15 cellular contexts compared by ENCODE assay signal in the genomic region with DNA sequence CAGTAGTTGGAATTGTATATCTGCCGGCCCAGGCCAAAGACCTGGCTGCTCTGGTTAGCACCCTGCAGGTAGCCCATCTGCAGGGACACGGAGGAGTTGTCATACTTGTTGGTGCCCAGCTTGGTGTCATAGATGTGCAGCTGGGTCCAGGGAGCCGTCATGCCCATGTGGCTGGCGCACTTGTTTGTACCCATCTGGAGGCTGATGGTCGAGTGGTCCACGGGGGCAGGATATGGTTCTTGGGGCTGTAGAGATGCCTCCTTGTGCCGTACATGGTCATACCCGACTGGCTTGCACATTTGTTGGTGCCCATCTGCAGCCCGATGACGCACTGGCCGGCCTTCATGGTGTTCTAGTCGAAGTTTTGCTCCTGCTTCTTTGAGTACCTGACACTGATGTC. TPM values are rescaled to one million over a fixed set of nuclear protein-coding genes. Genes with fewer than 3 reads are reported as not detected.
DNase-seq lines count a peak whose midpoint lies in the region; ATAC-seq and TF ChIP-seq lines count a peak whose summit lies in the region.
"Had no signal": no experiment of that assay in that cellular context is flagged by ENCODE, and none has a peak within 500 bp of the region (broad histone marks: within the 10 kb centered on the region; RNA-seq: fewer than 3 reads in every experiment).

No MANE protein-coding gene starts in this region.

- peak overlapping the region; percentile 46 for H4K91ac ChIP-seq in mesenchymal stem cell (ENCODE audit: low read length)

- peak overlapping the region in 9 of 11 experiments; percentile 47 to 73 (median 59); a peak in 18 of 22 replicates for H3K4me2 ChIP-seq in BLaER1 treated with 17β-estradiol and CSF1 and Interleukin-3, amounts not matched to agents 10 nM and 100 nM
- H3K4me2 ChIP-seq in mesenchymal stem cell (ENCODE audit: low read length, poor library complexity, severe bottlenecking), result no peak overlapping the region
- H3K4me2 ChIP-seq: A549, GM23338 had no signal

- H3K4me1 ChIP-seq in BLaER1 treated with 17β-estradiol and CSF1 and Interleukin-3, amounts not matched to agents 10 nM and 100 nM, result peaks cover 6 to 30% (median 18%) of the 10 kb centered on the region in 10 experiments
- H3K4me1 ChIP-seq in RWPE2 (ENCODE audit: insufficient read depth, poor library complexity, severe bottlenecking) (peaks cover 35% of the 10 kb centered on the region), mesenchymal stem cell (ENCODE audit: control insufficient read depth, insufficient read depth, low read depth, low read length) (peaks cover 5% of the 10 kb centered on the region), upper lobe of right lung (no peaks in the 10 kb centered on the region)
- H3K4me1 ChIP-seq: A549, BE2C had no signal

- H4K8ac ChIP-seq in mesenchymal stem cell (ENCODE audit: low read length), result no peak overlapping the region

- 0 out of 3 replicates have a peak, but pooled peaks have one; percentile 2 for ATAC-seq in RWPE2 (ENCODE audit: low read depth)
- ATAC-seq in upper lobe of right lung, result no peak
- ATAC-seq: A549, GM23338 had no signal

- no peak overlapping the region for H3K9ac ChIP-seq in BLaER1 treated with 17β-estradiol and CSF1 and Interleukin-3, amounts not matched to agents 10 nM and 100 nM
- no peak overlapping the region for H3K9ac ChIP-seq in mesenchymal stem cell (ENCODE audit: low read length)

- H3K9me3 ChIP-seq in BLaER1 treated with 17β-estradiol and CSF1 and Interleukin-3, amounts not matched to agents 10 nM and 100 nM (replicated peaks in 1 of 11), result no peaks in the 10 kb centered on the region
- H3K9me3 ChIP-seq in RWPE2 (ENCODE audit: severe bottlenecking), result no peaks in the 10 kb centered on the region
- no peaks in the 10 kb centered on the region for H3K9me3 ChIP-seq in mesenchymal stem cell (ENCODE audit: control insufficient read depth, low read length)
- no peaks in the 10 kb centered on the region for H3K9me3 ChIP-seq in upper lobe of right lung
- H3K9me3 ChIP-seq: A549, BE2C, Caco-2 had no signal

- no peaks in the 10 kb centered on the region for H3K36me3 ChIP-seq in BLaER1 treated with 17β-estradiol and CSF1 and Interleukin-3, amounts not matched to agents 10 nM and 100 nM
- H3K36me3 ChIP-seq in RWPE2 (ENCODE audit: low read depth) (peaks cover 88% of the 10 kb centered on the region), mesenchymal stem cell (ENCODE audit: control insufficient read depth in 1 of 2, insufficient read depth in 2 of 2, low read depth in 1 of 2, low read length in 2 of 2) (no peaks in the 10 kb centered on the region), upper lobe of right lung (no peaks in the 10 kb centered on the region)
- H3K36me3 ChIP-seq: BE2C had no signal

- no peak overlapping the region for H2AFZ ChIP-seq in mesenchymal stem cell (ENCODE audit: low read depth, low read length)
- H2AFZ ChIP-seq: GM23338 had no signal

- H2BK5ac ChIP-seq in mesenchymal stem cell (ENCODE audit: low read depth, low read length, poor library complexity, severe bottlenecking), result no peak overlapping the region

- H2BK12ac ChIP-seq in mesenchymal stem cell (ENCODE audit: low read length in 2 of 2), result no peak overlapping the region

- H3K4me3 ChIP-seq in BLaER1 treated with 17β-estradiol and CSF1 and Interleukin-3, amounts not matched to agents 10 nM and 100 nM, result no peak overlapping the region
- no peak overlapping the region for H3K4me3 ChIP-seq in RWPE2 (ENCODE audit: severe bottlenecking)
- no peak overlapping the region for H3K4me3 ChIP-seq in mesenchymal stem cell (ENCODE audit: insufficient read depth in 1 of 2, low read depth in 1 of 2, low read length in 2 of 2)
- no peak overlapping the region for H3K4me3 ChIP-seq in upper lobe of right lung
- H3K4me3 ChIP-seq: A549, GM23338 had no signal

- TF ChIP-seq CTCF in RWPE2 (IDR thresholded peaks at IDR 0.05; ENCODE audit: poor library complexity, severe bottlenecking), result no peak
- TF ChIP-seq CTCF in upper lobe of right lung (IDR thresholded peaks at IDR 0.05), result no peak

- intact Hi-C loops in upper lobe of right lung (cut with DNase I), result no loop called here

- no peak overlapping the region for H2BK120ac ChIP-seq in mesenchymal stem cell (ENCODE audit: low read depth, low read length)

- no peak overlapping the region for H3K23ac ChIP-seq in mesenchymal stem cell (ENCODE audit: low read length in 2 of 2)

- no peak for DNase-seq in RWPE2 (ENCODE audit: low spot score)
- no peak for DNase-seq in mesenchymal stem cell
- DNase-seq in upper lobe of right lung, result peak; percentile 59
- no peak for DNase-seq in activated gamma-delta T cell treated with Interleukin-2 at 50 U/mL for 16 hours
- DNase-seq in ureter (ENCODE audit: low spot score), result no peak
- DNase-seq: BE2C; Caco-2; CD8-positive, alpha-beta memory T cell; DND-41; GDM1; H9 had no signal

- no peak overlapping the region for H2BK15ac ChIP-seq in mesenchymal stem cell (ENCODE audit: low read depth, poor library complexity, severe bottlenecking)

- H3K18ac ChIP-seq in mesenchymal stem cell (ENCODE audit: low read depth in 1 of 2, low read length in 2 of 2), result no peak overlapping the region

- H3K14ac ChIP-seq in mesenchymal stem cell (ENCODE audit: low read length in 2 of 2), result no peak overlapping the region

- no peak overlapping the region for H2AK5ac ChIP-seq in mesenchymal stem cell (ENCODE audit: low read length, severe bottlenecking)

- H4K20me1 ChIP-seq in BLaER1 treated with 17β-estradiol and CSF1 and Interleukin-3, amounts not matched to agents 10 nM and 100 nM, result peaks cover 0 to 6% (median 0%) of the 10 kb centered on the region in 11 experiments; a peak in 5 of 22 replicates

- H3K4ac ChIP-seq in mesenchymal stem cell (ENCODE audit: low read depth in 1 of 2, low read length in 2 of 2), result no peak overlapping the region

- WGBS in mesenchymal stem cell, result 84% methylated on average over 12 of the region's 12 CpGs

- H3K79me1 ChIP-seq in mesenchymal stem cell (replicated peaks; ENCODE audit: low read length, poor library complexity, severe bottlenecking), result no peaks in the 10 kb centered on the region

- peaks cover 21 to 35% (median 28%) of the 10 kb centered on the region in 11 experiments for H3K27me3 ChIP-seq in BLaER1 treated with 17β-estradiol and CSF1 and Interleukin-3, amounts not matched to agents 10 nM and 100 nM
- H3K27me3 ChIP-seq in RWPE2 (ENCODE audit: insufficient read depth, poor library complexity, severe bottlenecking) (no peaks in the 10 kb centered on the region), mesenchymal stem cell (ENCODE audit: control insufficient read depth in 1 of 2, insufficient read depth in 1 of 2, low read length in 2 of 2) (peaks cover 57 to 60% of the 10 kb centered on the region in 2 experiments), upper lobe of right lung (peaks cover 18% of the 10 kb centered on the region)

- H3K27ac ChIP-seq in BLaER1 treated with 17β-estradiol and CSF1 and Interleukin-3, amounts not matched to agents 10 nM and 100 nM, result no peak overlapping the region
- H3K27ac ChIP-seq in RWPE2 (ENCODE audit: poor library complexity, severe bottlenecking) (no peak overlapping the region), mesenchymal stem cell (ENCODE audit: low read length, poor library complexity, severe bottlenecking) (no peak overlapping the region), upper lobe of right lung (no peak overlapping the region)
- H3K27ac ChIP-seq: A549 had no signal

RNA-seq across cellular contexts. Expression of gene CDH3, which starts 6.0 kb away (rescaled TPM):
- polyA plus RNA-seq in mesenchymal stem cell (2013, experiment 1 of 2), result 0.29 TPM
- 0.36 TPM for polyA plus RNA-seq in mesenchymal stem cell (2013, experiment 2 of 2)
- total RNA-seq in upper lobe of right lung (9.6 TPM), ureter (17.4 TPM)
- total RNA-seq: CD8-positive, alpha-beta memory T cell had no signal
- polyA plus RNA-seq: AG04450 had no signal
